Comparison of ENCODE assay signal across 1 cellular context in genomic region chr14:106044515-106044914, GRCh38.
TF ChIP-seq lines count a peak whose summit lies in the region.

No MANE protein-coding gene starts in this region.

TF ChIP-seq in GM12878, 131 proteins besides CTCF, POLR2A, EP300 and RAD21 (continued from another document):
- TF ChIP-seq ZBTB11 (CRISPR knock-in tag; IDR thresholded peaks at IDR 0.05) (no peak), KAT2A (conservative IDR thresholded peaks at IDR 0.05; ENCODE audit: control insufficient read depth, low read depth, low read length) (no peak), BHLHE40 (IDR thresholded peaks at IDR 0.05; ENCODE audit: borderline replicate concordance in 1 of 2, low read depth in 2 of 2, low read length in 1 of 2) (no peak)
